In the genomic region with DNA sequence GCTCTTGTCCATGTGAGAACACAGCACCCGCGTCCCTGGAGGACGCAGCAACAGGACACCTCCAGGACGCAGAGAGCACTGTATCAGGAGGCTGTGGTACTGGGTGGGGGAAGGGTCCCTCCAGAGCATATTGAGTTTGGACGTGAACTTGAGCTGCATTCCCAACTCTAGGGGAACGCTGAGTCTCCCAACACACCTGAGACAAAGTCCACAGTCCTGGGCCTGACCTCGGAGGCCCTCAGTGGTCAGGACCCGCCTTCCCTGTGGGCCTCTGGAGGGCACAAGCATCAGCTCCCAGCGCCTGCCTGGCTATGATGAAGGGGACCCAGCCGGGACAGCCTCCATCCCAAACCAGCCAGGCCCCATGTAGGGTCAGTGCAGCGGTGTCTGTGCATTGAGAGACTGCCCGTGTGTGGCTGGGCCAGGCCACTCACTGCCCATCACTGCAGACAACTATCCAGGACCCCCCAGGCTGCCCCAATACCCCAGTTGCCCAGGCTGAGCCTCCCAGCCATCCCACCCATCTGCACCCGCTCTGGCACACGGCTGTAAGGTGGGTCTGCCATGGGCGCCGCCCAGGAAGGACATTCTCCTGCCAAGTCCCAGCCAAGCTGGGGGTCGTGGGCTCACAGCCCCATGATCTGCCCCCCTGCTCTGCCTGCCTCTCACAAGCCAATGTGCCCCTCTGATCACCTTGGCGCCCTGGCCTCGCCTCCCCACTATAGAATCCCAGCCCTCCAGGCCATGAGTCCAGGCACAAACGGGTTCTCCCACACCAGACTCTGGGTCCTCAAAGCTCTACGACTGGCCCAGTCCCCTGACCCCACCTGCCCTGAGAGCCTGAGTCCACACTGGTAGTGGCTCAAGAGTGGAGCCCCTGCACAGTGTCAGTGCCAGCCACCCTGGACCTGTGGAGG, we compare ENCODE assay signal across 30 cellular contexts.
A peak's percentile ranks its signal among the peaks of the same experiment; 100 is the strongest.
DNase-seq lines count a peak whose midpoint lies in the region; ATAC-seq, FAIRE-seq and TF ChIP-seq lines count a peak whose summit lies in the region.
"Had no signal": no experiment of that assay in that cellular context is flagged by ENCODE, and none has a peak within 500 bp of the region (broad histone marks: within the 10 kb centered on the region; RNA-seq: fewer than 3 reads in every experiment).

No MANE protein-coding gene starts in this region.

- TF ChIP-seq CTCF in A549 (IDR thresholded peaks at IDR 0.05) (no peak), Panc1 (IDR thresholded peaks at IDR 0.05) (no peak), left ventricle myocardium inferior (IDR thresholded peaks at IDR 0.05; ENCODE audit: borderline replicate concordance) (no peak), osteoblast (IDR thresholded peaks at IDR 0.05; ENCODE audit: extremely low read depth, low read depth, low read length) (no peak)

- H3K4me1 ChIP-seq in A549: no peaks in the 10 kb centered on the region
- no peaks in the 10 kb centered on the region for H3K4me1 ChIP-seq in Panc1 (ENCODE audit: control insufficient read depth, insufficient read depth, low read length)
- H3K4me1 ChIP-seq in left ventricle myocardium inferior: no peaks in the 10 kb centered on the region
- no peaks in the 10 kb centered on the region for H3K4me1 ChIP-seq in osteoblast (ENCODE audit: insufficient read depth, low read length)
- H3K4me1 ChIP-seq: adrenal gland, BE2C had no signal

- ATAC-seq in A549 (peak; percentile 26 to 60; a peak in 4 of 6 replicates), Panc1 (peak; percentile 44; the same call in 1 of the 2 replicates)
- ATAC-seq: activated CD8-positive, alpha-beta T cell treated with anti-CD3 and anti-CD28 coated beads for 36 hours had no signal

- no peak overlapping the region for H3K4me2 ChIP-seq in A549
- no peak overlapping the region for H3K4me2 ChIP-seq in osteoblast (ENCODE audit: insufficient read depth, low read length)

- H3K4me3 Mint-ChIP-seq in activated T-helper 1 cell treated with anti-CD3 and anti-CD28 coated beads, Interleukin-12 subunit alpha, Interleukin-12 subunit beta, Interleukin-2, Interleukin-4 antibody, amounts not matched to agents 30 ng/mL and 10 ng/mL and 1 ng/mL, durations not matched to agents 14 hours and 24 hours and 36 hours: no peak overlapping the region
- H3K4me3 Mint-ChIP-seq: activated CD8-positive, alpha-beta T cell treated with anti-CD3 and anti-CD28 coated beads for 36 hours; brain; memory B cell had no signal

- H3K27me3 Mint-ChIP-seq in activated T-helper 1 cell treated with anti-CD3 and anti-CD28 coated beads, Interleukin-12 subunit alpha, Interleukin-12 subunit beta, Interleukin-2, Interleukin-4 antibody, amounts not matched to agents 30 ng/mL and 10 ng/mL and 1 ng/mL, durations not matched to agents 14 hours and 24 hours and 36 hours (ENCODE audit: insufficient read depth): peaks cover 1% of the 10 kb centered on the region
- H3K27me3 Mint-ChIP-seq: brain had no signal

- TF ChIP-seq POLR2A in A549 (IDR thresholded peaks at IDR 0.05; ENCODE audit: low read length): no peak

- H3K9me3 ChIP-seq in A549: peaks cover 8% of the 10 kb centered on the region; the same call in 1 of the 3 replicates
- H3K9me3 ChIP-seq in Panc1 (ENCODE audit: control insufficient read depth, insufficient read depth, low read depth, low read length): no peaks in the 10 kb centered on the region
- H3K9me3 ChIP-seq in left ventricle myocardium inferior (replicated peaks): no peaks in the 10 kb centered on the region
- no peaks in the 10 kb centered on the region for H3K9me3 ChIP-seq in osteoblast (ENCODE audit: low read depth, low read length)
- H3K9me3 ChIP-seq: adrenal gland, BE2C had no signal

- FAIRE-seq in A549 (lab: Jason Lieb, UNC): no peak
- FAIRE-seq: GM12891, keratinocyte, small intestine, TTC549 had no signal

- H3K36me3 ChIP-seq in Panc1 (ENCODE audit: control insufficient read depth, insufficient read depth, low read length): no peaks in the 10 kb centered on the region
- H3K36me3 ChIP-seq in left ventricle myocardium inferior: no peaks in the 10 kb centered on the region
- no peaks in the 10 kb centered on the region for H3K36me3 ChIP-seq in osteoblast (ENCODE audit: insufficient read depth, low read length)
- H3K36me3 ChIP-seq: adrenal gland, BE2C had no signal

- H3K79me2 ChIP-seq in osteoblast (ENCODE audit: insufficient read depth, low read length): no peaks in the 10 kb centered on the region

- no peak for TF ChIP-seq RAD21 in A549 (conservative IDR thresholded peaks at IDR 0.05 in 1 of 2, IDR thresholded peaks at IDR 0.05 in 1 of 2)

- intact Hi-C loops in Panc1 (cut with micrococcal nuclease; ENCODE audit: unreplicated experiment): no loop called here
- intact Hi-C loops in left ventricle myocardium inferior (cut with micrococcal nuclease): no loop called here
- intact Hi-C loops in activated T-helper 1 cell treated with anti-CD3 and anti-CD28 coated beads, Interleukin-12 subunit alpha, Interleukin-12 subunit beta, Interleukin-2, Interleukin-4 antibody, amounts not matched to agents 30 ng/mL and 10 ng/mL and 1 ng/mL, durations not matched to agents 14 hours and 24 hours and 36 hours (cut with micrococcal nuclease): no loop called here

- H3K27me3 ChIP-seq in Panc1 (ENCODE audit: control insufficient read depth, insufficient read depth, low read length) (no peaks in the 10 kb centered on the region), left ventricle myocardium inferior (ENCODE audit: low read depth) (peaks cover 35% of the 10 kb centered on the region), osteoblast (ENCODE audit: insufficient read depth, low read length) (peaks cover 3% of the 10 kb centered on the region)
- H3K27me3 ChIP-seq: adrenal gland had no signal

- DNase-seq in A549 (ENCODE audit: low read depth in 1 of 2, low spot score in 1 of 2) (no peak), Panc1 (ENCODE audit: low read depth, low spot score) (no peak), left ventricle myocardium inferior (peak; percentile 4), osteoblast (ENCODE audit: insufficient read length, low spot score, missing footprints) (peak; percentile 52), dedifferentiated amniotic fluid mesenchymal stem cell (ENCODE audit: extremely low spot score) (no peak), NCI-H69 (lab: John Stamatoyannopoulos, UW) (no peak)
- no peak for DNase-seq in effector CD4-positive, alpha-beta T cell
- no peak for DNase-seq in activated T-helper 1 cell treated with anti-CD3 and anti-CD28 coated beads, Interleukin-12 subunit alpha, Interleukin-12 subunit beta, Interleukin-2, Interleukin-4 antibody, amounts not matched to agents 30 ng/mL and 10 ng/mL and 1 ng/mL, durations not matched to agents 14 hours and 24 hours and 36 hours (ENCODE audit: low spot score)
- DNase-seq: ACHN; activated CD4-positive, alpha-beta T cell treated with anti-CD3 and anti-CD28 coated beads for 1 hour; activated CD8-positive, alpha-beta T cell treated with anti-CD3 and anti-CD28 coated beads for 36 hours; activated gamma-delta T cell treated with Interleukin-2 at 50 U/mL for 16 hours; activated T-cell treated with anti-CD3 and anti-CD28 coated beads for 4 hours; BE2C; glutamatergic neuron; GOT3; NCI-H1105; NCI-H2029 treated with DMSO at 0.1 percent for 48 hours; NCI-H774; small intestine; stimulated activated CD4-positive, alpha-beta T cell treated with anti-CD3 and anti-CD28 coated beads, Interleukin-1b, Interleukin-23, amount 100 ng/mL, for 48 hours; T-helper 1 cell; trophoblast cell had no signal

- WGBS in A549 (ENCODE audit: missing lambda C conversion rate): 42% methylated on average over 14 of the region's 21 CpGs

- H4K20me1 ChIP-seq in osteoblast (ENCODE audit: insufficient read depth, low read length): no peaks in the 10 kb centered on the region

- no peaks in the 10 kb centered on the region for H3K4me1 Mint-ChIP-seq in activated T-helper 1 cell treated with anti-CD3 and anti-CD28 coated beads, Interleukin-12 subunit alpha, Interleukin-12 subunit beta, Interleukin-2, Interleukin-4 antibody, amounts not matched to agents 30 ng/mL and 10 ng/mL and 1 ng/mL, durations not matched to agents 14 hours and 24 hours and 36 hours (ENCODE audit: low read depth)
- H3K4me1 Mint-ChIP-seq: IgD-negative memory B cell, memory B cell had no signal

- H3K36me3 Mint-ChIP-seq in activated T-helper 1 cell treated with anti-CD3 and anti-CD28 coated beads, Interleukin-12 subunit alpha, Interleukin-12 subunit beta, Interleukin-2, Interleukin-4 antibody, amounts not matched to agents 30 ng/mL and 10 ng/mL and 1 ng/mL, durations not matched to agents 14 hours and 24 hours and 36 hours (ENCODE audit: low read depth): no peaks in the 10 kb centered on the region
- H3K36me3 Mint-ChIP-seq: brain, IgD-negative memory B cell, memory B cell had no signal

- H3K27ac Mint-ChIP-seq in activated T-helper 1 cell treated with anti-CD3 and anti-CD28 coated beads, Interleukin-12 subunit alpha, Interleukin-12 subunit beta, Interleukin-2, Interleukin-4 antibody, amounts not matched to agents 30 ng/mL and 10 ng/mL and 1 ng/mL, durations not matched to agents 14 hours and 24 hours and 36 hours: no peak overlapping the region
- H3K27ac Mint-ChIP-seq: activated CD8-positive, alpha-beta T cell treated with anti-CD3 and anti-CD28 coated beads for 36 hours; IgD-negative memory B cell; memory B cell had no signal

- H3K4me3 ChIP-seq in A549: no peak overlapping the region
- no peak overlapping the region for H3K4me3 ChIP-seq in Panc1 (ENCODE audit: low read depth in 2 of 2, low read length in 2 of 2)
- H3K4me3 ChIP-seq in left ventricle myocardium inferior: no peak overlapping the region
- H3K4me3 ChIP-seq in osteoblast (ENCODE audit: insufficient read depth, low read length): no peak overlapping the region
- H3K4me3 ChIP-seq: adrenal gland had no signal

- H3K9me3 Mint-ChIP-seq in activated T-helper 1 cell treated with anti-CD3 and anti-CD28 coated beads, Interleukin-12 subunit alpha, Interleukin-12 subunit beta, Interleukin-2, Interleukin-4 antibody, amounts not matched to agents 30 ng/mL and 10 ng/mL and 1 ng/mL, durations not matched to agents 14 hours and 24 hours and 36 hours: no peaks in the 10 kb centered on the region
- H3K9me3 Mint-ChIP-seq: IgD-negative memory B cell, memory B cell had no signal

- TF ChIP-seq EP300 in A549 (IDR thresholded peaks at IDR 0.05): no peak

- CTCF ChIA-PET in A549 (lab: Yijun Ruan, JAX) (no interaction called here), Panc1 (lab: Charles Lee) (no interaction called here)

- POLR2A ChIA-PET in A549 (lab: Yijun Ruan, JAX): no interaction called here
- POLR2A ChIA-PET in Panc1 (lab: Charles Lee): no interaction called here

- H3K27ac ChIP-seq in A549 (no peak overlapping the region), Panc1 (ENCODE audit: low read length) (no peak overlapping the region), left ventricle myocardium inferior (replicated peaks) (no peak overlapping the region), osteoblast (ENCODE audit: low read depth, low read length) (no peak overlapping the region)
- H3K27ac ChIP-seq: adrenal gland had no signal

- BruUV-seq in Panc1 (replicated peaks; lab: Mats Ljungman, UMichigan): no TSS peak

- H2AFZ ChIP-seq in osteoblast (ENCODE audit: low read length): no peak overlapping the region

- in situ Hi-C loops in Panc1 (cut with HindIII; ENCODE audit: low pct_unique_long_range_greater_than_20kb, low sequenced_read_pairs): no loop called here

TF ChIP-seq in A549, 52 proteins besides CTCF, POLR2A, EP300 and RAD21:
- TF ChIP-seq ZFP36 (IDR thresholded peaks at IDR 0.05; ENCODE audit: borderline replicate concordance, partially characterized antibody) (no peak), TP53 (CRISPR knock-in tag; IDR thresholded peaks at IDR 0.05) (no peak), HEYL (CRISPR knock-in tag; IDR thresholded peaks at IDR 0.05) (no peak)

Comparison
In these comparisons a context has a peak if more than half of its experiments do, and no peak if none do; other contexts are left out.
1. DNase-seq: peak in left ventricle myocardium inferior (single experiment) and osteoblast (single experiment); none in A549 (0 of 2), Panc1 (single experiment), dedifferentiated amniotic fluid mesenchymal stem cell (single experiment), NCI-H69 (single experiment), effector CD4-positive, alpha-beta T cell (single experiment) and activated T-helper 1 cell treated with anti-CD3 and anti-CD28 coated beads, Interleukin-12 subunit alpha, Interleukin-12 subunit beta, Interleukin-2, Interleukin-4 antibody, amounts not matched to agents 30 ng/mL and 10 ng/mL and 1 ng/mL, durations not matched to agents 14 hours and 24 hours and 36 hours (single experiment).